Comparison of ENCODE assay signal across 20 cellular contexts in genomic region chr15:88061452-88061851, GRCh38.
"Had no signal": no experiment of that assay in that cellular context is flagged by ENCODE, and none has a peak within 500 bp of the region (broad histone marks: within the 10 kb centered on the region; RNA-seq: fewer than 3 reads in every experiment).

No MANE protein-coding gene starts in this region.

- H3K27ac ChIP-seq: epithelial cell of prostate, heart right ventricle, parathyroid adenoma, sigmoid colon, thyroid gland, VCaP had no signal

- H3K27me3 ChIP-seq: sigmoid colon, thyroid gland had no signal

- FAIRE-seq: bronchial epithelial cell had no signal

- H3K9ac ChIP-seq: parathyroid adenoma had no signal

- H3K4me1 ChIP-seq: heart right ventricle, parathyroid adenoma, sigmoid colon, thyroid gland had no signal

- H3K36me3 ChIP-seq: heart right ventricle, sigmoid colon, thyroid gland had no signal

- H3K9me3 ChIP-seq: heart right ventricle, thyroid gland had no signal

- ATAC-seq: activated CD4-positive, CD25-positive, alpha-beta regulatory T cell treated with anti-CD3 and anti-CD28 coated beads, Interleukin-2, amount 50 U/mL, for 24 hours; activated T-cell treated with anti-CD3 and anti-CD28 coated beads, Interleukin-2, amount 50 U/mL, for 72 hours; left cardiac atrium had no signal

- H3K4me3 ChIP-seq: heart right ventricle, sigmoid colon, thyroid gland had no signal

- DNase-seq: activated CD4-positive, alpha-beta memory T cell treated with anti-CD3 and anti-CD28 coated beads, Interleukin-2, amount 10 ng/mL, durations not matched to agents 7 days and 5 days; activated CD4-positive, alpha-beta T cell treated with anti-CD3 and anti-CD28 coated beads, Interleukin-2, amount 10 ng/mL, durations not matched to agents 24 days and 14 days; activated effector memory CD4-positive, alpha-beta T cell treated with Interleukin-2 at 50 U/mL for 16 hours; activated naive CD4-positive, alpha-beta T cell treated with anti-CD3 and anti-CD28 coated beads for 36 hours; activated naive CD8-positive, alpha-beta T cell treated with anti-CD3 and anti-CD28 coated beads, Interleukin-2, amount 10 ng/mL, durations not matched to agents 7 days and 5 days; activated T-cell treated with anti-CD3 and anti-CD28 coated beads, Interleukin-2, amount 50 U/mL, for 72 hours; amniotic stem cell; heart right ventricle; islet precursor cell; left cardiac atrium; nephron progenitor cell; sigmoid colon; stimulated activated CD4-positive, alpha-beta T cell treated with anti-CD3 and anti-CD28 coated beads, Interleukin-4, amount 100 ng/mL, for 1 hour; stimulated activated naive CD4-positive, alpha-beta T cell treated with Interleukin-2 at 50 U/mL for 16 hours; thyroid gland had no signal

- H2AFZ ChIP-seq: parathyroid adenoma had no signal

- H3K79me2 ChIP-seq: parathyroid adenoma had no signal
